ENCODE assay signal across 9 cellular contexts in the genomic region with DNA sequence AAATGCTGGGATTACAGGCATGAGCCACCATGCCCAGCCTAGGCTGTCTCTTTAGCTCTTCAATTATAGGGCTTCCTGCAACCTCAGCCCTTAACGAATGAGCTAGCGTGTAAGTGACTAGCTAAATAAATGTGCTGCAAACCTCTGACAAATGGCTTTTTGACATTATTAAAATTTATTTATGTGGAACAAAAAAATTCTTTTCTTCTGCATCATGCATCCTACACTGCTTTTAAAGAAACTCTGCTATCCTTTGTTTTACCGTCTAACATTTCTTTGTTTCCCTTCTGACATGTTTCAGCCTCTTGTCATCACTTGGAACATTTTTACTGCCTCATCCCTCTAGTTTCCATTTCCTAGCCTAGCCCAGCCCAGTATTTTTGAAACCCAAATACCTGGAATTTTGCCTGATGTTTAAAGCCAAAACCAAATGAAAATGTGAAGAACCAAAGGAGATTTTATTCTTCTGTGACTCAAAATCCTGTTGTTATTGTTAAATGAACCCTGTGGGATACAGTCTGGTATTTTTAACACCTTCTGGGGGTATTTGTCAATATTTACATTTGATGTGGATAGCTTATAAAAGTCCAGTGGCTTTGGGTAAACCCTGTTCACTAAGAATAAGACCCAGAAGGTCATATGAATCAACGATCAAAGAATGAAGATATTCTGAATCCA. TPM values are rescaled to one million over a fixed set of nuclear protein-coding genes. Genes with fewer than 3 reads are reported as not detected.
DNase-seq lines count a peak whose midpoint lies in the region; ATAC-seq and TF ChIP-seq lines count a peak whose summit lies in the region.
"Had no signal": no experiment of that assay in that cellular context is flagged by ENCODE, and none has a peak within 500 bp of the region (broad histone marks: within the 10 kb centered on the region; RNA-seq: fewer than 3 reads in every experiment).

No MANE protein-coding gene starts in this region.

- WGBS in ovary, 3 donors, result 8 to 9% (median 8%) methylated on average over 4 of the region's 4 CpGs

- peaks cover 0 to 5% (median 0%) of the 10 kb centered on the region in 3 donors for H3K36me3 Mint-ChIP-seq in CD8-positive, alpha-beta memory T cell
- H3K36me3 Mint-ChIP-seq: neural progenitor cell had no signal

- H3K27ac ChIP-seq in CD8-positive, alpha-beta memory T cell (ENCODE audit: low read depth, low read length), result no peak overlapping the region
- H3K27ac ChIP-seq in SJSA1 (peak overlapping the region; percentile 44), epithelial cell of prostate (peak overlapping the region; percentile 98), ovary (peak overlapping the region; percentile 3 to 88)
- H3K27ac ChIP-seq: neural progenitor cell had no signal

- H3K9me3 Mint-ChIP-seq in CD8-positive, alpha-beta memory T cell, result no peaks in the 10 kb centered on the region
- H3K9me3 Mint-ChIP-seq: neural progenitor cell had no signal

- in situ Hi-C loops in GM13977 (cut with MboI; ENCODE audit: low pct_unique_long_range_greater_than_20kb, low sequenced_read_pairs, unreplicated experiment), result no loop called here

- H3K27me3 Mint-ChIP-seq in CD8-positive, alpha-beta memory T cell, result peaks cover 0 to 5% of the 10 kb centered on the region in 2 donors

- POLR2A ChIA-PET in CD8-positive, alpha-beta memory T cell (lab: Charles Lee), result interaction anchor here (1.8 to 2.0 kb wide), 2 partner anchors 10 to 219 kb away, joined by 6 to 11 read pairs; a partner anchor contains a TSS

- H3K4me1 ChIP-seq in CD8-positive, alpha-beta memory T cell (ENCODE audit: insufficient read depth, low read length), result peaks cover 27% of the 10 kb centered on the region
- H3K4me1 ChIP-seq in SJSA1 (replicated peaks) (peaks cover 73% of the 10 kb centered on the region), ovary (ENCODE audit: insufficient read depth) (peaks cover 23% of the 10 kb centered on the region)
- H3K4me1 ChIP-seq: neural progenitor cell had no signal

- no peak for DNase-seq in CD8-positive, alpha-beta memory T cell
- peak; percentile 59 to 85 for DNase-seq in SJSA1 (ENCODE audit: low read depth in 1 of 2, low spot score in 2 of 2)
- DNase-seq in epithelial cell of prostate (ENCODE audit: low read depth, low spot score), result no peak
- DNase-seq in ovary, result no peak
- no peak for DNase-seq in GF-D8 (lab: John Stamatoyannopoulos, UW)
- no peak for DNase-seq in amniotic stem cell (lab: John Stamatoyannopoulos, UW)
- DNase-seq in GM13977 (ENCODE audit: low spot score), result no peak

- peaks cover 71 to 99% (median 98%) of the 10 kb centered on the region in 3 donors for H3K4me1 Mint-ChIP-seq in CD8-positive, alpha-beta memory T cell

- no peak overlapping the region for H3K4me3 Mint-ChIP-seq in CD8-positive, alpha-beta memory T cell
- H3K4me3 Mint-ChIP-seq: neural progenitor cell had no signal

- no peaks in the 10 kb centered on the region for H3K36me3 ChIP-seq in CD8-positive, alpha-beta memory T cell (ENCODE audit: insufficient read depth, low read length)
- no peaks in the 10 kb centered on the region for H3K36me3 ChIP-seq in SJSA1
- no peaks in the 10 kb centered on the region for H3K36me3 ChIP-seq in ovary
- H3K36me3 ChIP-seq: neural progenitor cell had no signal

- no peak for ATAC-seq in HG02763 (IDR thresholded peaks at IDR 0.05; ENCODE audit: unreplicated experiment)

- CTCF ChIA-PET in CD8-positive, alpha-beta memory T cell (lab: Charles Lee), result interaction anchor here (0.9 to 11.7 kb wide), 2 partner anchors 9 to 22 kb away, joined by 3 to 115 read pairs; a partner anchor contains a TSS

- intact Hi-C loops in ovary (cut with DNase I), result no loop called here

- no peaks in the 10 kb centered on the region for H3K27me3 ChIP-seq in CD8-positive, alpha-beta memory T cell (ENCODE audit: insufficient read depth, low read length, poor library complexity, severe bottlenecking)
- no peaks in the 10 kb centered on the region for H3K27me3 ChIP-seq in SJSA1 (replicated peaks)
- no peaks in the 10 kb centered on the region for H3K27me3 ChIP-seq in ovary

- peak overlapping the region in 6 of 8 donors; percentile 41 to 77 (median 66) for H3K27ac Mint-ChIP-seq in CD8-positive, alpha-beta memory T cell
- H3K27ac Mint-ChIP-seq: neural progenitor cell had no signal

- no peaks in the 10 kb centered on the region for H3K9me3 ChIP-seq in CD8-positive, alpha-beta memory T cell (ENCODE audit: low read length)
- no peaks in the 10 kb centered on the region for H3K9me3 ChIP-seq in SJSA1 (replicated peaks)
- no peaks in the 10 kb centered on the region for H3K9me3 ChIP-seq in ovary

- TF ChIP-seq EP300 in ovary (IDR thresholded peaks at IDR 0.05), result no peak

- no peak overlapping the region for H3K4me3 ChIP-seq in CD8-positive, alpha-beta memory T cell (ENCODE audit: low read length)
- no peak overlapping the region for H3K4me3 ChIP-seq in SJSA1
- H3K4me3 ChIP-seq in ovary, result no peak overlapping the region
- H3K4me3 ChIP-seq: neural progenitor cell had no signal

- no peak for TF ChIP-seq POLR2A in ovary (IDR thresholded peaks at IDR 0.05)

- TF ChIP-seq CTCF in ovary (IDR thresholded peaks at IDR 0.05) (no peak), GM13977 (IDR thresholded peaks at IDR 0.05; ENCODE audit: extremely low read depth, insufficient read depth, missing control alignments) (no peak)

RNA-seq across cellular contexts. Expression of a gene that starts 9.5 kb away (rescaled TPM):
- total RNA-seq in CD8-positive, alpha-beta memory T cell, result 10 to 100 TPM; 14.8 to 15.4 TPM
- 32.7 TPM for polyA plus RNA-seq in CD8-positive, alpha-beta memory T cell
- 37.3 and 51.2 TPM in 2 replicates for total RNA-seq in SJSA1 (2014; rRNA removed; shearing (Covaris generic))
- total RNA-seq in ovary, result 10 to 100 TPM; 32.5 to 67.2 (median 47.4) TPM
- 10 to 100 TPM; 29.3 to 68.7 TPM for polyA plus RNA-seq in ovary

Comparison
In these comparisons a context has a peak if more than half of its experiments do, and no peak if none do; other contexts are left out.
1. DNase-seq: peak in SJSA1 (2 of 2); none in CD8-positive, alpha-beta memory T cell (0 of 5), epithelial cell of prostate (single experiment), ovary (0 of 5), GF-D8 (single experiment), amniotic stem cell (single experiment) and GM13977 (single experiment).